8 cellular contexts compared by ENCODE assay signal in the genomic region with DNA sequence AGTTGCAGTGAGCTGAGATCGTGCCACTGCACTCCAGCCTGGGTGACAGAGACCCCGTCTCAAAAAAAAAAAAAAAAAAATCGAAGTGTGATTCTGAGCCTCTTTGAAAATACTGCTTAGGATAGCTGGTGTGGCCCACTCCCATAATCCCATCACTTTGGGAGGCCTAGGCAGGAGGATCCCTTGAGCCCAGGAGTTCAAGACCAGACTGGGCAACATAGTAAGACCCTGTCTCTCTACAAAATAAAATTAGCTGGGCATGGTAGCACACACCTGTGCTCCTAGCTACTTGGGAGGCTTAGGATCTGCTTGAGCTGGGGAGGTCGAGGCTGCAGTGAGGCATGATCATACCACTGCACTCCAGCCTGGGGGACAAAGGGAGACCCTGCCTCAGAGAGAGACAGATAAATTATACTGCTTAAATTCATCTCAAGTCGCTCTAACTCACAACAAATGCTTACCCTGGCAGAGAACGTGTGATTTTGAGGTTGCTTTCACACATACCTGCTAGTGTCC. TPM values are rescaled to one million over a fixed set of nuclear protein-coding genes. Genes with fewer than 3 reads are reported as not detected.
DNase-seq lines count a peak whose midpoint lies in the region; ATAC-seq and TF ChIP-seq lines count a peak whose summit lies in the region.

No MANE protein-coding gene starts in this region.

- no peak for TF ChIP-seq CTCF in HEK293 (tag by site-specific recombination; IDR thresholded peaks at IDR 0.05)
- TF ChIP-seq CTCF in WTC11 (IDR thresholded peaks at IDR 0.05), result no peak
- no peak for TF ChIP-seq CTCF in glutamatergic neuron (IDR thresholded peaks at IDR 0.05; ENCODE audit: partially characterized antibody, unreplicated experiment)
- TF ChIP-seq CTCF in smooth muscle cell (IDR thresholded peaks at IDR 0.05; ENCODE audit: borderline replicate concordance, insufficient read depth, poor library complexity, severe bottlenecking), result no peak

- peak overlapping the region; percentile 54; the same call in 1 of the 2 replicates for H3K4me3 ChIP-seq in HEK293 (ENCODE audit: low read depth, low read length)
- H3K4me3 ChIP-seq in smooth muscle cell, result peak overlapping the region; percentile 96

- WGBS in smooth muscle cell (ENCODE audit: low lambda C conversion rate), result 48% methylated on average over 6 of the region's 6 CpGs

- DNase-seq in WTC11 (ENCODE audit: low spot score) (no peak), glutamatergic neuron (no peak), smooth muscle cell (lab: John Stamatoyannopoulos, UW; ENCODE audit: unreplicated experiment) (no peak), GDM1 (lab: John Stamatoyannopoulos, UW) (no peak), DMS53 (lab: John Stamatoyannopoulos, UW) (no peak)

- peak overlapping the region; percentile 86 for H3K4me2 ChIP-seq in smooth muscle cell

- H3K27ac Mint-ChIP-seq in WTC11 (no peak overlapping the region), glutamatergic neuron (ENCODE audit: unreplicated experiment) (no peak overlapping the region)

- H3K4me1 ChIP-seq in HEK293 (ENCODE audit: control insufficient read depth, insufficient read depth, low read length) (no peaks in the 10 kb centered on the region; the same call in 1 of the 2 replicates), smooth muscle cell (ENCODE audit: low read depth) (no peaks in the 10 kb centered on the region)

- H3K4me1 Mint-ChIP-seq in WTC11 (peaks cover 3% of the 10 kb centered on the region), glutamatergic neuron (ENCODE audit: low read depth, unreplicated experiment) (no peaks in the 10 kb centered on the region)

- no peaks in the 10 kb centered on the region for H3K36me3 ChIP-seq in HEK293 (ENCODE audit: control insufficient read depth in 2 of 2, insufficient read depth in 1 of 2, low read length in 2 of 2)
- H3K36me3 ChIP-seq in smooth muscle cell (ENCODE audit: low read depth), result no peaks in the 10 kb centered on the region

- H3F3A ChIP-seq in smooth muscle cell (ENCODE audit: low read depth), result no peaks in the 10 kb centered on the region

- H3K9me3 ChIP-seq in HEK293 (ENCODE audit: control insufficient read depth, insufficient read depth, low read depth, low read length), result no peaks in the 10 kb centered on the region
- no peaks in the 10 kb centered on the region for H3K9me3 ChIP-seq in smooth muscle cell (replicated peaks; ENCODE audit: low read depth)

- no peaks in the 10 kb centered on the region for H4K20me1 ChIP-seq in smooth muscle cell (ENCODE audit: low read depth)

- peak overlapping the region; percentile 91 for H2AFZ ChIP-seq in smooth muscle cell (ENCODE audit: low read depth)

- no peak overlapping the region; the same call in 1 of the 2 replicates for H3K27ac ChIP-seq in HEK293 (ENCODE audit: extremely low read depth, low read depth, low read length)
- no peak overlapping the region for H3K27ac ChIP-seq in smooth muscle cell (ENCODE audit: low read depth)

- peak overlapping the region; percentile 71 for H3K9ac ChIP-seq in smooth muscle cell (ENCODE audit: low read depth)

- no peaks in the 10 kb centered on the region for H3K79me2 ChIP-seq in smooth muscle cell (ENCODE audit: low read depth)

- H3K36me3 Mint-ChIP-seq in WTC11, result no peaks in the 10 kb centered on the region
- H3K36me3 Mint-ChIP-seq in glutamatergic neuron (ENCODE audit: unreplicated experiment), result no peaks in the 10 kb centered on the region

- no peaks in the 10 kb centered on the region for H3K9me3 Mint-ChIP-seq in WTC11
- H3K9me3 Mint-ChIP-seq in glutamatergic neuron (ENCODE audit: unreplicated experiment), result peaks cover 1% of the 10 kb centered on the region

- H3K4me3 Mint-ChIP-seq in WTC11 (peak overlapping the region; percentile 91), glutamatergic neuron (ENCODE audit: unreplicated experiment) (peak overlapping the region; percentile 90)

- peaks cover 12% of the 10 kb centered on the region for H3K27me3 ChIP-seq in smooth muscle cell (ENCODE audit: low read depth)

- H3K27me3 Mint-ChIP-seq in WTC11 (ENCODE audit: low read depth) (peaks cover 90% of the 10 kb centered on the region), glutamatergic neuron (ENCODE audit: unreplicated experiment) (peaks cover 11% of the 10 kb centered on the region)

- CTCF ChIA-PET in HEK293 (lab: Yijun Ruan, JAX), result interaction anchor here (0.6 to 7.7 kb wide), 16 partner anchors 12 to 759 kb away, joined by 3 to 171 read pairs (median 5); partner anchors contain the start of genes NOP56, SNRPB, TMC2 and ZNF343
- CTCF ChIA-PET in WTC11 (lab: Charles Lee), result interaction anchor here (0.6 to 4.6 kb wide), 23 partner anchors 9 to 1266 kb away, joined by 3 to 30 read pairs (median 6); partner anchors contain the start of gene NOP56

- no peak for ATAC-seq in WTC11
- ATAC-seq in GM19324 (IDR thresholded peaks at IDR 0.05; ENCODE audit: low FRiP score, unreplicated experiment), result no peak
- no peak for ATAC-seq in GM18867 (IDR thresholded peaks at IDR 0.05; ENCODE audit: unreplicated experiment)

- POLR2A ChIA-PET in HEK293 (lab: Yijun Ruan, JAX), result interaction anchor here (0.7 to 1.6 kb wide), 8 partner anchors 8 to 150 kb away, joined by 3 to 19 read pairs (median 4); partner anchors contain the start of genes IDH3B, NOP56 and SNRPB
- POLR2A ChIA-PET in WTC11 (lab: Charles Lee), result interaction anchor here (0.6 to 1.1 kb wide), 2 partner anchors 129 to 164 kb away, joined by 3 read pairs; partner anchors contain the start of gene NOP56

TF ChIP-seq in HEK293, 187 proteins besides CTCF, POLR2A, EP300 and RAD21 (continues in another document):
- TF ChIP-seq PRDM6 (tag by site-specific recombination; IDR thresholded peaks at IDR 0.05) (no peak), ZNF645 (tag by site-specific recombination; IDR thresholded peaks at IDR 0.05) (no peak), ZNF121 (tag by site-specific recombination; IDR thresholded peaks at IDR 0.05) (peak; percentile 97)

TF ChIP-seq in WTC11, 78 proteins besides CTCF, POLR2A, EP300 and RAD21:
- peak; percentile 91 for TF ChIP-seq ZNF121 (CRISPR knock-in tag; IDR thresholded peaks at IDR 0.05)
- no peak for TF ChIP-seq STAT6 (CRISPR knock-in tag; conservative IDR thresholded peaks at IDR 0.05; ENCODE audit: low read depth)
TF ChIP-seq in WTC11: peak in this region for 1.

RNA-seq across cellular contexts. Expression of gene TMC2, which starts 12.4 kb away (rescaled TPM):
- not detected in 3 replicates for total RNA-seq in WTC11 (2021)
- not detected for total RNA-seq in glutamatergic neuron (ENCODE audit: unreplicated experiment)
- not detected in 2 replicates for total RNA-seq in smooth muscle cell
- not detected in 2 replicates for polyA plus RNA-seq in smooth muscle cell

RNA-seq across cellular contexts. Expression of gene ZNF343, which starts 15.3 kb away (rescaled TPM):
- total RNA-seq in WTC11 (2021) (5.0 to 7.6 TPM (median 6.3 TPM) in 3 replicates), glutamatergic neuron (ENCODE audit: unreplicated experiment) (15.5 TPM), smooth muscle cell (2.3 and 5.0 TPM in 2 replicates)
- polyA plus RNA-seq in smooth muscle cell, result 4.3 and 5.0 TPM in 2 replicates

RNA-seq across cellular contexts. Expression of gene SNRPB, which starts 53.4 kb away (rescaled TPM):
- total RNA-seq in WTC11 (2021) (489 to 539 TPM (median 498 TPM) in 3 replicates), glutamatergic neuron (ENCODE audit: unreplicated experiment) (114 TPM), smooth muscle cell (245 and 250 TPM in 2 replicates)
- polyA plus RNA-seq in smooth muscle cell, result 281 and 296 TPM in 2 replicates

Comparison
In these comparisons a context has a peak if more than half of its experiments do, and no peak if none do; other contexts are left out.
1. Of the 8 proteins assayed by ChIP-seq in both HEK293 and WTC11: peak only in HEK293: none; only in WTC11: none; in both: ZNF121; in neither: 7.